Comparison of ENCODE assay signal across 15 cellular contexts in genomic region chr3:5012398-5012797, GRCh38. TPM values are rescaled to one million over a fixed set of nuclear protein-coding genes. Genes with fewer than 3 reads are reported as not detected.
DNase-seq lines count a peak whose midpoint lies in the region; ATAC-seq, FAIRE-seq and TF ChIP-seq lines count a peak whose summit lies in the region.
"Had no signal": no experiment of that assay in that cellular context is flagged by ENCODE, and none has a peak within 500 bp of the region (broad histone marks: within the 10 kb centered on the region; RNA-seq: fewer than 3 reads in every experiment).

No MANE protein-coding gene starts in this region.

- no peak for TF ChIP-seq EP300 in HepG2 (IDR thresholded peaks at IDR 0.05; ENCODE audit: low read depth in 2 of 2, low read length in 2 of 2)
- TF ChIP-seq EP300 in HepG2 (CRISPR knock-in tag; IDR thresholded peaks at IDR 0.05; ENCODE audit: borderline replicate concordance), result no peak

- H3K9ac ChIP-seq in HepG2 (ENCODE audit: insufficient read depth, low read depth, low read length), result no peak overlapping the region
- no peak overlapping the region for H3K9ac ChIP-seq in endodermal cell (ENCODE audit: extremely low read depth, low read length, poor library complexity, severe bottlenecking)

- TF ChIP-seq RAD21 in HepG2 (CRISPR knock-in tag; IDR thresholded peaks at IDR 0.05), result no peak

- no peaks in the 10 kb centered on the region for H3K9me3 ChIP-seq in HepG2 (ENCODE audit: low read length)
- no peaks in the 10 kb centered on the region for H3K9me3 ChIP-seq in right lobe of liver
- H3K9me3 ChIP-seq in RWPE2 (ENCODE audit: severe bottlenecking), result no peaks in the 10 kb centered on the region
- H3K9me3 ChIP-seq in endodermal cell (ENCODE audit: control insufficient read depth, low read length), result no peaks in the 10 kb centered on the region
- no peaks in the 10 kb centered on the region for H3K9me3 ChIP-seq in vagina
- H3K9me3 ChIP-seq in CD4-positive, alpha-beta T cell (ENCODE audit: control insufficient read depth, low read length), result no peaks in the 10 kb centered on the region
- H3K9me3 ChIP-seq: gastroesophageal sphincter had no signal

- no peaks in the 10 kb centered on the region for H3K9me3 Mint-ChIP-seq in endodermal cell
- H3K9me3 Mint-ChIP-seq in CD4-positive, alpha-beta T cell, result no peaks in the 10 kb centered on the region

- no peak for TF ChIP-seq CTCF in HepG2 (CRISPR knock-in tag; IDR thresholded peaks at IDR 0.05)
- TF ChIP-seq CTCF in right lobe of liver (IDR thresholded peaks at IDR 0.05), result no peak
- TF ChIP-seq CTCF in RWPE2 (IDR thresholded peaks at IDR 0.05; ENCODE audit: poor library complexity, severe bottlenecking), result no peak
- TF ChIP-seq CTCF in endodermal cell (conservative IDR thresholded peaks at IDR 0.05), result no peak
- no peak for TF ChIP-seq CTCF in vagina (IDR thresholded peaks at IDR 0.05)
- TF ChIP-seq CTCF in CD4-positive, alpha-beta T cell (IDR thresholded peaks at IDR 0.05), result no peak
- TF ChIP-seq CTCF in GM13977 (IDR thresholded peaks at IDR 0.05; ENCODE audit: extremely low read depth, insufficient read depth, missing control alignments), result no peak

- H2AFZ ChIP-seq in HepG2 (ENCODE audit: low read length), result no peak overlapping the region

- intact Hi-C loops in HepG2 (cut with micrococcal nuclease; ENCODE audit: unreplicated experiment), result no loop called here
- intact Hi-C loops in right lobe of liver (cut with DNase I), result no loop called here
- intact Hi-C loops in vagina (cut with DNase I), result no loop called here
- intact Hi-C loops in CD4-positive, alpha-beta T cell (cut with DNase I, micrococcal nuclease), result no loop called here

- H3K27me3 Mint-ChIP-seq in endodermal cell (ENCODE audit: insufficient read depth), result peaks cover 9% of the 10 kb centered on the region
- H3K27me3 Mint-ChIP-seq in CD4-positive, alpha-beta T cell, result no peaks in the 10 kb centered on the region

- TF ChIP-seq POLR2A in HepG2 (IDR thresholded peaks at IDR 0.05; ENCODE audit: insufficient read depth in 1 of 2, low read depth in 2 of 2, low read length in 2 of 2) (no peak), right lobe of liver (IDR thresholded peaks at IDR 0.05) (no peak), vagina (IDR thresholded peaks at IDR 0.05) (no peak)

- no peaks in the 10 kb centered on the region for H4K20me1 ChIP-seq in HepG2 (ENCODE audit: insufficient read depth, low read length)

- no peak for FAIRE-seq in HepG2 (lab: Jason Lieb, UNC)
- FAIRE-seq: G401.6 had no signal

- no peak overlapping the region for H3K4me3 ChIP-seq in HepG2 (replicated peaks in 1 of 3; ENCODE audit: insufficient read depth in 1 of 3, low read depth in 2 of 3, low read length in 3 of 3)
- no peak overlapping the region for H3K4me3 ChIP-seq in right lobe of liver
- no peak overlapping the region for H3K4me3 ChIP-seq in RWPE2 (ENCODE audit: severe bottlenecking)
- no peak overlapping the region for H3K4me3 ChIP-seq in endodermal cell (ENCODE audit: low read length)
- H3K4me3 ChIP-seq in vagina, result no peak overlapping the region
- H3K4me3 ChIP-seq: gastroesophageal sphincter had no signal

- DNase-seq in HepG2 (ENCODE audit: low spot score) (no peak), right lobe of liver (no peak), RWPE2 (ENCODE audit: low spot score) (no peak), endodermal cell (peak; percentile 56), vagina (ENCODE audit: extremely low spot score in 2 of 2) (no peak), GM13977 (ENCODE audit: low spot score) (no peak)
- DNase-seq in CD4-positive, alpha-beta T cell, result no peak
- DNase-seq: activated CD4-positive, CD25-positive, alpha-beta regulatory T cell treated with anti-CD3 and anti-CD28 coated beads, Interleukin-2, amount 50 U/mL, for 72 hours; cortex of kidney; NCI-H524; SHP77 treated with DMSO at 0.1 percent for 48 hours had no signal

- H3K27me3 ChIP-seq in HepG2 (ENCODE audit: control insufficient read depth in 1 of 2, insufficient read depth in 2 of 2, low read length in 2 of 2), result peaks cover 3 to 30% of the 10 kb centered on the region in 2 experiments; a peak in 4 of 5 replicates
- H3K27me3 ChIP-seq in right lobe of liver, result no peaks in the 10 kb centered on the region
- H3K27me3 ChIP-seq in RWPE2 (ENCODE audit: insufficient read depth, poor library complexity, severe bottlenecking), result no peaks in the 10 kb centered on the region
- H3K27me3 ChIP-seq in endodermal cell (ENCODE audit: control insufficient read depth, insufficient read depth, low read length, poor library complexity, severe bottlenecking), result no peaks in the 10 kb centered on the region
- no peaks in the 10 kb centered on the region for H3K27me3 ChIP-seq in vagina
- H3K27me3 ChIP-seq in CD4-positive, alpha-beta T cell (ENCODE audit: control insufficient read depth, insufficient read depth, low read length), result no peaks in the 10 kb centered on the region
- H3K27me3 ChIP-seq: gastroesophageal sphincter had no signal

- 11% methylated on average over 2 of the region's 2 CpGs for WGBS in HepG2 (ENCODE audit: low lambda C conversion rate)
- WGBS in right lobe of liver (ENCODE audit: insufficient coverage, low coverage, low lambda C conversion rate, missing lambda C conversion rate), result 20% methylated on average over 2 of the region's 2 CpGs
- 85 to 100% methylated on average over 2 of the region's 2 CpGs for WGBS in endodermal cell (ENCODE audit: insufficient coverage in 1 of 2, insufficient read length in 1 of 2), 2 experiments

- no peak overlapping the region for H3K4me3 Mint-ChIP-seq in endodermal cell
- no peak overlapping the region for H3K4me3 Mint-ChIP-seq in CD4-positive, alpha-beta T cell
- H3K4me3 Mint-ChIP-seq: activated naive CD8-positive, alpha-beta T cell had no signal

- in situ Hi-C loops in HepG2 (cut with HindIII; ENCODE audit: extremely low pct_ligation_motif_present, low pct_unique_long_range_greater_than_20kb) (no loop called here), GM13977 (cut with MboI; ENCODE audit: low pct_unique_long_range_greater_than_20kb, low sequenced_read_pairs, unreplicated experiment) (no loop called here)

- peaks cover 66% of the 10 kb centered on the region for H3K4me1 ChIP-seq in HepG2 (ENCODE audit: insufficient read depth, low read length)
- no peaks in the 10 kb centered on the region for H3K4me1 ChIP-seq in right lobe of liver
- peaks cover 29% of the 10 kb centered on the region for H3K4me1 ChIP-seq in RWPE2 (ENCODE audit: insufficient read depth, poor library complexity, severe bottlenecking)
- peaks cover 13% of the 10 kb centered on the region for H3K4me1 ChIP-seq in endodermal cell (ENCODE audit: control insufficient read depth, insufficient read depth, low read length)
- peaks cover 46% of the 10 kb centered on the region for H3K4me1 ChIP-seq in vagina

- BruUV-seq in HepG2 (replicated peaks; lab: Mats Ljungman, UMichigan), result no TSS peak

- no peaks in the 10 kb centered on the region for H3K36me3 Mint-ChIP-seq in endodermal cell (ENCODE audit: low read depth)
- H3K36me3 Mint-ChIP-seq in CD4-positive, alpha-beta T cell (ENCODE audit: low read depth), result no peaks in the 10 kb centered on the region
- H3K36me3 Mint-ChIP-seq: activated naive CD8-positive, alpha-beta T cell had no signal

- CTCF ChIA-PET in HepG2 (lab: Yijun Ruan, JAX; ENCODE audit: low intra/inter-chr PET ratio, low total read pairs), result no interaction called here
- CTCF ChIA-PET in CD4-positive, alpha-beta T cell (lab: Charles Lee), result interaction anchor here (0.6 to 0.9 kb wide), 2 partner anchors 28 to 137 kb away, joined by 3 to 6 read pairs; no protein-coding TSS in a partner anchor

- H3K36me3 ChIP-seq in HepG2 (replicated peaks in 1 of 2; ENCODE audit: control insufficient read depth in 1 of 2, insufficient read depth in 2 of 2, low read length in 2 of 2), result no peaks in the 10 kb centered on the region
- no peaks in the 10 kb centered on the region for H3K36me3 ChIP-seq in right lobe of liver
- no peaks in the 10 kb centered on the region for H3K36me3 ChIP-seq in RWPE2 (ENCODE audit: low read depth)
- H3K36me3 ChIP-seq in endodermal cell (ENCODE audit: control insufficient read depth, insufficient read depth, low read length), result no peaks in the 10 kb centered on the region
- H3K36me3 ChIP-seq in vagina, result no peaks in the 10 kb centered on the region
- H3K36me3 ChIP-seq: gastroesophageal sphincter had no signal

- ATAC-seq in HepG2 (no peak), right lobe of liver (no peak), RWPE2 (ENCODE audit: low read depth) (no peak), HG03460 (IDR thresholded peaks at IDR 0.05; ENCODE audit: unreplicated experiment) (no peak)
- no peak for ATAC-seq in CD4-positive, alpha-beta T cell (ENCODE audit: poor library complexity)
- ATAC-seq: gastroesophageal sphincter had no signal

- POLR2A ChIA-PET in HepG2 (lab: Yijun Ruan, JAX), result no interaction called here
- POLR2A ChIA-PET in CD4-positive, alpha-beta T cell (lab: Charles Lee), result no interaction called here

- H3K4me1 Mint-ChIP-seq in endodermal cell, result peaks cover 41% of the 10 kb centered on the region
- H3K4me1 Mint-ChIP-seq in CD4-positive, alpha-beta T cell (ENCODE audit: low read depth), result peaks cover 30% of the 10 kb centered on the region

- H3K27ac ChIP-seq in HepG2 (ENCODE audit: extremely low read length, insufficient read depth, low read length), result no peak overlapping the region
- no peak overlapping the region for H3K27ac ChIP-seq in right lobe of liver
- H3K27ac ChIP-seq in RWPE2 (ENCODE audit: poor library complexity, severe bottlenecking), result peak overlapping the region; percentile 46
- H3K27ac ChIP-seq in endodermal cell (ENCODE audit: low read depth, low read length), result no peak overlapping the region
- peak overlapping the region; percentile 31 for H3K27ac ChIP-seq in vagina
- H3K27ac ChIP-seq in CD4-positive, alpha-beta T cell (ENCODE audit: low read depth, low read length), result no peak overlapping the region
- H3K27ac ChIP-seq: gastroesophageal sphincter had no signal

- no peak overlapping the region for H3K4me2 ChIP-seq in HepG2 (ENCODE audit: low read depth, low read length)

- H3K27ac Mint-ChIP-seq in endodermal cell, result no peak overlapping the region
- no peak overlapping the region for H3K27ac Mint-ChIP-seq in CD4-positive, alpha-beta T cell

- H3K79me2 ChIP-seq in HepG2 (ENCODE audit: insufficient read depth, low read length), result no peaks in the 10 kb centered on the region

RNA-seq across cellular contexts. Expression of gene BHLHE40, which starts 33.2 kb away (rescaled TPM):
- total RNA-seq in HepG2 (2016; rRNA removed; fragmentation: Illumina TruSeq; extraction: Trizol), result 1.8 and 2.6 TPM in 2 replicates
- 0.44 and 0.61 TPM in 2 replicates for total RNA-seq in HepG2 (2016; cell fraction: cytosol; rRNA removed; fragmentation: Illumina TruSeq; extraction: Trizol; ENCODE audit: low read depth)
- 2.3 and 2.7 TPM in 2 replicates for total RNA-seq in HepG2 (2016; cell fraction: insoluble cytoplasmic fraction; rRNA removed; fragmentation: Illumina TruSeq; extraction: Trizol)
- total RNA-seq in HepG2 (2016; cell fraction: membrane; rRNA removed; fragmentation: Illumina TruSeq; extraction: Trizol), result 1.5 TPM in 2 replicates
- 3.0 and 4.3 TPM in 2 replicates for total RNA-seq in HepG2 (2016; cell fraction: nucleus; rRNA removed; fragmentation: Illumina TruSeq; extraction: Trizol)
- polyA plus RNA-seq in HepG2 (2011; rRNA removed), result 51.0 and 60.0 TPM in 2 replicates
- polyA plus RNA-seq in HepG2 (2011; cell fraction: cytosol; rRNA removed), result 29.3 and 36.0 TPM in 2 replicates
- 35.5 and 51.8 TPM in 2 replicates for polyA plus RNA-seq in HepG2 (2011; cell fraction: nucleus; rRNA removed)
- 145 and 159 TPM in 2 replicates for polyA plus RNA-seq in HepG2 (2012)
- polyA plus RNA-seq in HepG2 (2016; cell fraction: cytosol; fragmentation: Illumina TruSeq; extraction: Trizol; ENCODE audit: low read depth), result 0.21 and 0.42 TPM in 2 replicates
- polyA plus RNA-seq in HepG2 (2016; cell fraction: insoluble cytoplasmic fraction; fragmentation: Illumina TruSeq; extraction: Trizol; ENCODE audit: low read depth), result 3.5 and 4.1 TPM in 2 replicates
- polyA plus RNA-seq in HepG2 (2016; cell fraction: membrane; fragmentation: Illumina TruSeq; extraction: Trizol; ENCODE audit: low read depth), result 0.93 and 1.1 TPM in 2 replicates
- polyA plus RNA-seq in HepG2 (2016; cell fraction: nucleus; fragmentation: Illumina TruSeq; extraction: Trizol; ENCODE audit: insufficient read depth, low read depth), result 5.9 and 7.0 TPM in 2 replicates
- polyA minus RNA-seq in HepG2 (2011; rRNA and poly(A)+ RNA removed; ENCODE audit: low replicate concordance), result 17.6 and 68.5 TPM in 2 replicates
- 59.1 and 63.2 TPM in 2 replicates for polyA minus RNA-seq in HepG2 (2011; cell fraction: cytosol; rRNA and poly(A)+ RNA removed)
- 23.0 and 31.6 TPM in 2 replicates for polyA minus RNA-seq in HepG2 (2011; cell fraction: nucleus; rRNA and poly(A)+ RNA removed)
- 100 to 1,000 TPM in 1 of 6 experiments, 10 to 100 TPM in 5; 19.0 to 170 (median 57.7) TPM for total RNA-seq in right lobe of liver
- 1 to 10 TPM; 2.6 to 2.9 TPM for total RNA-seq in endodermal cell
- 8.3 TPM for polyA plus RNA-seq in endodermal cell (2013, experiment 1 of 2)
- 14.0 TPM for polyA plus RNA-seq in endodermal cell (2013, experiment 2 of 2)
- 347 TPM for total RNA-seq in vagina
- total RNA-seq in CD4-positive, alpha-beta T cell, result 100 to 1,000 TPM; 167 to 182 TPM

Comparison
In these comparisons a context has a peak if more than half of its experiments do, and no peak if none do; other contexts are left out.
1. H3K27ac ChIP-seq: peak in RWPE2 (single experiment) and vagina (single experiment); none in HepG2 (single experiment), right lobe of liver (0 of 3), endodermal cell (single experiment) and CD4-positive, alpha-beta T cell (single experiment).